Comparison of ENCODE assay signal across 1 cellular context in genomic region chrX:48025561-48025960, GRCh38.
A peak's percentile ranks its signal among the peaks of the same experiment; 100 is the strongest.
TF ChIP-seq lines count a peak whose summit lies in the region.

No MANE protein-coding gene starts in this region.

TF ChIP-seq in HepG2, 621 proteins besides CTCF, POLR2A, EP300 and RAD21:
- TF ChIP-seq DMTF1 (CRISPR knock-in tag; IDR thresholded peaks at IDR 0.05) (no peak), STAG1 (CRISPR knock-in tag; IDR thresholded peaks at IDR 0.05) (peak; percentile 68), XRCC5 (optimal IDR thresholded peaks at IDR 0.05; ENCODE audit: low read length) (peak; percentile 49), KDM1A (CRISPR knock-in tag; IDR thresholded peaks at IDR 0.05) (no peak), SMC3 (IDR thresholded peaks at IDR 0.05; ENCODE audit: low read length) (peak; percentile 64; the same call in 1 of the 2 replicates), ZNF496 (CRISPR knock-in tag; IDR thresholded peaks at IDR 0.05; ENCODE audit: insufficient replicate concordance) (no peak)
